15 cellular contexts compared by ENCODE assay signal in the genomic region with DNA sequence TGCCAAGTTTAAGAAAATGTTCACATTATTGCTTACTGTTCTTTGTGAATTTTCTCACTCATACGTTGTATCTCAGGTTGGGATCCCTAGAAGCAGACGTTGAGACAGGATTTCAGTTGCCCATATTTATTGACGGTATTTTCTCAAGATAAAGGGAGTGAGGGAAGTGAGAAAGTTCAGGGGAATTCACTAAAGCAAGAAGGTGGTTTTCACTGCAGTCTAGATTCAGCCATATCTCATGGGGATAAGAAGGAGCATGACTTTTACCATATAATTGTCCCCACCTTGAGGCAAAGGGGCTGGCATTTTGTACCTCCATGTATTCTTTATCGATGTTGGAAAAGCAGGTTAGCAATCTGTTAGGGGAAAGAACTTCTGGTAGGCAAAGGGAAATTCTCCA.
A peak's percentile ranks its signal among the peaks of the same experiment; 100 is the strongest.
DNase-seq lines count a peak whose midpoint lies in the region; ATAC-seq lines count a peak whose summit lies in the region.
"Had no signal": no experiment of that assay in that cellular context is flagged by ENCODE, and none has a peak within 500 bp of the region (broad histone marks: within the 10 kb centered on the region; RNA-seq: fewer than 3 reads in every experiment).

No MANE protein-coding gene starts in this region.

- peaks cover 6% of the 10 kb centered on the region for H3K4me1 Mint-ChIP-seq in stimulated activated memory B cell treated with anti-CD40 and anti-IgM and Interleukin-4, amounts not matched to agents 10 μg/mL and 1 μg/mL and 100 μg/mL, for 72 hours
- H3K4me1 Mint-ChIP-seq: CD4-positive, alpha-beta memory T cell had no signal

- H3K36me3 Mint-ChIP-seq in stimulated activated memory B cell treated with anti-CD40 and anti-IgM and Interleukin-4, amounts not matched to agents 10 μg/mL and 1 μg/mL and 100 μg/mL, for 72 hours, result peaks cover 12% of the 10 kb centered on the region
- H3K36me3 Mint-ChIP-seq: CD4-positive, alpha-beta memory T cell had no signal

- no peak overlapping the region for H3K27ac Mint-ChIP-seq in stimulated activated memory B cell treated with anti-CD40 and anti-IgM and Interleukin-4, amounts not matched to agents 10 μg/mL and 1 μg/mL and 100 μg/mL, for 72 hours
- H3K27ac Mint-ChIP-seq: CD4-positive, alpha-beta memory T cell had no signal

- ATAC-seq in GM19023 (IDR thresholded peaks at IDR 0.05; ENCODE audit: unreplicated experiment) (peak; percentile 52), HG03432 (IDR thresholded peaks at IDR 0.05; ENCODE audit: unreplicated experiment) (peak; percentile 56)
- ATAC-seq in stimulated activated memory B cell treated with anti-CD40 and anti-IgM and Interleukin-4, amounts not matched to agents 10 μg/mL and 1 μg/mL and 100 μg/mL, for 72 hours, result peak; percentile 61

- H3K9me3 Mint-ChIP-seq in stimulated activated memory B cell treated with anti-CD40 and anti-IgM and Interleukin-4, amounts not matched to agents 10 μg/mL and 1 μg/mL and 100 μg/mL, for 72 hours, result no peaks in the 10 kb centered on the region

- intact Hi-C loops in posterior vena cava (cut with DNase I), result no loop called here

- H3K27me3 Mint-ChIP-seq in stimulated activated memory B cell treated with anti-CD40 and anti-IgM and Interleukin-4, amounts not matched to agents 10 μg/mL and 1 μg/mL and 100 μg/mL, for 72 hours, result no peaks in the 10 kb centered on the region
- H3K27me3 Mint-ChIP-seq: CD4-positive, alpha-beta memory T cell had no signal

- DNase-seq in GF-D8 (lab: John Stamatoyannopoulos, UW), result no peak
- DNase-seq in posterior vena cava (ENCODE audit: low spot score), result no peak
- DNase-seq in activated CD4-positive, alpha-beta T cell treated with anti-CD3 and anti-CD28 coated beads for 48 hours, result no peak
- DNase-seq: C1 segment of cervical spinal cord; Calu3; CD4-positive, alpha-beta memory T cell; COR-L47; DMS53; DMS79 treated with DMSO at 0.1 percent for 48 hours; GM23248; H7; HCEC 1CT had no signal

- H3K4me3 Mint-ChIP-seq in stimulated activated memory B cell treated with anti-CD40 and anti-IgM and Interleukin-4, amounts not matched to agents 10 μg/mL and 1 μg/mL and 100 μg/mL, for 72 hours, result no peak overlapping the region
- H3K4me3 Mint-ChIP-seq: CD4-positive, alpha-beta memory T cell had no signal
